In genomic region chr1:225880636-225881035, GRCh38 we compare ENCODE assay signal across 1 cellular context.
TF ChIP-seq lines count a peak whose summit lies in the region.

No MANE protein-coding gene starts in this region.

TF ChIP-seq in GM12878, 131 proteins besides CTCF, POLR2A, EP300 and RAD21:
- TF ChIP-seq PAX8 (IDR thresholded peaks at IDR 0.05) = no peak
- no peak for TF ChIP-seq NFXL1 (IDR thresholded peaks at IDR 0.05; ENCODE audit: borderline replicate concordance)
- no peak for TF ChIP-seq MTA3 (IDR thresholded peaks at IDR 0.05; ENCODE audit: borderline replicate concordance, low read length)
- no peak for TF ChIP-seq RELB (IDR thresholded peaks at IDR 0.05; ENCODE audit: low read depth)
- no peak for TF ChIP-seq SMAD1 (IDR thresholded peaks at IDR 0.05; ENCODE audit: low read depth, partially characterized antibody)
- no peak for TF ChIP-seq RAD51 (IDR thresholded peaks at IDR 0.05)
